8 cellular contexts compared by ENCODE assay signal in the genomic region with DNA sequence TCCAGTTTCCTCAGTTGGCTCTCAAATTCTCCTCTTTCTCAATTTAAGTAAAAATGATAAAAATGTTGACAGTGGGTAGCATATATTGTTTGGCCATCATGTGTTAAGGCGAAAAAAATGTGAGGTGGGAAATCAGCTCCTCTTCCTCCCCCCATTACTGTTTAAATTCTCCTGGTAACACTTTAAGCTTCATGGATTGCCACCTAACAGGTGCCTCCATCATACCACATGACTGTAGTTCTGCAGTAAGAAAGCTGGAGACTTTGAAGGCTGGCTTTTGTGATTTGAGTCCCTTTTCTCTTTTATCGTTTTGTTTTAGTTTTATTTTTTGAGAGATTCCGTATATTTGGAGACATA. TPM values are rescaled to one million over a fixed set of nuclear protein-coding genes. Genes with fewer than 3 reads are reported as not detected.
DNase-seq lines count a peak whose midpoint lies in the region; ATAC-seq and TF ChIP-seq lines count a peak whose summit lies in the region.

No MANE protein-coding gene starts in this region.

- no peak for TF ChIP-seq POLR2A in Peyer's patch (IDR thresholded peaks at IDR 0.05)

- no peak overlapping the region for H4K8ac ChIP-seq in trophoblast cell (ENCODE audit: low read depth, low read length)

- H4K91ac ChIP-seq in trophoblast cell (ENCODE audit: low read depth, low read length), result no peak overlapping the region

- H3K23ac ChIP-seq in trophoblast cell (ENCODE audit: low read length), result no peak overlapping the region

- no peaks in the 10 kb centered on the region for H3K27me3 ChIP-seq in GM06990 (replicated peaks; ENCODE audit: control insufficient read depth, insufficient read depth, low read length)
- no peaks in the 10 kb centered on the region for H3K27me3 ChIP-seq in Peyer's patch
- H3K27me3 ChIP-seq in esophagus (ENCODE audit: control insufficient read depth in 1 of 2, insufficient read depth in 2 of 2, low read length in 2 of 2), result no peaks in the 10 kb centered on the region
- no peaks in the 10 kb centered on the region for H3K27me3 ChIP-seq in trophoblast cell (ENCODE audit: insufficient read depth, low read length)

- peaks cover 17% of the 10 kb centered on the region for H3K79me1 ChIP-seq in trophoblast cell (ENCODE audit: low read length)

- H2AK5ac ChIP-seq in trophoblast cell (ENCODE audit: low read length), result no peak overlapping the region

- peak overlapping the region; percentile 94 to 99 (median 96) for H3K27ac ChIP-seq in Peyer's patch
- H3K27ac ChIP-seq in esophagus (ENCODE audit: low read depth in 2 of 2, low read length in 1 of 2), result peak overlapping the region; percentile 16 to 99
- H3K27ac ChIP-seq in trophoblast cell (ENCODE audit: low read depth, low read length), result no peak overlapping the region

- H3K4me2 ChIP-seq in trophoblast cell (ENCODE audit: low read length), result peak overlapping the region; percentile 65

- H2BK120ac ChIP-seq in trophoblast cell (ENCODE audit: insufficient read depth, low read length, poor library complexity), result no peak overlapping the region

- no peak for ATAC-seq in GM18511 (IDR thresholded peaks at IDR 0.05; ENCODE audit: unreplicated experiment)

- peaks cover 34% of the 10 kb centered on the region for H3K79me2 ChIP-seq in trophoblast cell (ENCODE audit: control insufficient read depth, insufficient read depth, low read length, poor library complexity)

- 38 to 43% methylated on average over 3 of the region's 3 CpGs for WGBS in esophagus, 2 donors
- no CpG with 5 or more reads among the region's 3 CpGs for WGBS in trophoblast cell (ENCODE audit: extremely low coverage, insufficient coverage, insufficient read length)

- H3K18ac ChIP-seq in trophoblast cell (ENCODE audit: low read length), result no peak overlapping the region

- DNase-seq in GM06990 (ENCODE audit: extremely low read depth, insufficient read length) (no peak), Peyer's patch (no peak), trophoblast cell (peak in 1 of 2 donors; percentile 39), DMS153 (lab: John Stamatoyannopoulos, UW) (no peak), putamen (ENCODE audit: low spot score) (no peak), NCI-H2029 (lab: John Stamatoyannopoulos, UW) (no peak)

- no peak overlapping the region for H2AFZ ChIP-seq in trophoblast cell (ENCODE audit: insufficient read depth, low read length, poor library complexity)

- H4K12ac ChIP-seq in trophoblast cell (ENCODE audit: low read depth, low read length), result no peak overlapping the region

- H2BK5ac ChIP-seq in trophoblast cell (ENCODE audit: low read depth, low read length, poor library complexity), result no peak overlapping the region

- H3K9me3 ChIP-seq in Peyer's patch (no peaks in the 10 kb centered on the region), esophagus (ENCODE audit: control insufficient read depth in 2 of 2, insufficient read depth in 1 of 2, low read depth in 1 of 2, low read length in 1 of 2) (no peaks in the 10 kb centered on the region), trophoblast cell (ENCODE audit: insufficient read depth, low read depth, low read length) (no peaks in the 10 kb centered on the region)

- peak overlapping the region; percentile 88 for H3K4ac ChIP-seq in trophoblast cell (ENCODE audit: low read depth, low read length)

- H3K4me1 ChIP-seq in Peyer's patch (peaks cover 0 to 45% (median 11%) of the 10 kb centered on the region in 4 donors), esophagus (ENCODE audit: control insufficient read depth in 2 of 2, insufficient read depth in 2 of 2, low read length in 1 of 2) (peaks cover 2 to 7% of the 10 kb centered on the region in 2 donors), trophoblast cell (ENCODE audit: control insufficient read depth in 1 of 2, insufficient read depth in 2 of 2, low read length in 2 of 2) (peaks cover 7 to 11% of the 10 kb centered on the region in 2 experiments)

- H3K4me3 ChIP-seq in GM06990 (replicated peaks; ENCODE audit: low read depth, low read length), result peak overlapping the region; percentile 76
- H3K4me3 ChIP-seq in Peyer's patch, result peak overlapping the region; percentile 76 to 93 (median 91)
- peak overlapping the region; percentile 7 to 68 for H3K4me3 ChIP-seq in esophagus (ENCODE audit: low read depth in 1 of 2, low read length in 2 of 2)
- no peak overlapping the region for H3K4me3 ChIP-seq in trophoblast cell (ENCODE audit: low read depth, low read length)

- H2BK12ac ChIP-seq in trophoblast cell (ENCODE audit: low read length), result no peak overlapping the region

- no peak overlapping the region for H3K9ac ChIP-seq in trophoblast cell (ENCODE audit: low read length)

- no peak overlapping the region for H3K14ac ChIP-seq in trophoblast cell (ENCODE audit: low read length)

- TF ChIP-seq CTCF in GM06990 (IDR thresholded peaks at IDR 0.05; ENCODE audit: insufficient read depth, low read length, poor library complexity, severe bottlenecking) (no peak), Peyer's patch (IDR thresholded peaks at IDR 0.05) (no peak)

- H3K36me3 ChIP-seq in GM06990 (ENCODE audit: control insufficient read depth, insufficient read depth, low read length), result no peaks in the 10 kb centered on the region
- H3K36me3 ChIP-seq in Peyer's patch, result no peaks in the 10 kb centered on the region
- no peaks in the 10 kb centered on the region for H3K36me3 ChIP-seq in esophagus (ENCODE audit: control insufficient read depth in 2 of 2, insufficient read depth in 2 of 2, low read length in 1 of 2)
- no peaks in the 10 kb centered on the region for H3K36me3 ChIP-seq in trophoblast cell (ENCODE audit: control insufficient read depth in 1 of 2, insufficient read depth in 2 of 2, low read length in 2 of 2)

RNA-seq across cellular contexts. Expression of gene ZFAND3, which starts 1.2 kb away (rescaled TPM):
- 10 to 100 TPM; 30.5 to 57.4 (median 53.3) TPM for total RNA-seq in Peyer's patch
- polyA plus RNA-seq in esophagus, result 10 to 100 TPM; 20.6 to 21.9 TPM
- 79.8 and 81.0 TPM in 2 replicates for polyA plus RNA-seq in trophoblast cell (2013)
